In genomic region chr15:74375303-74375693, GRCh38 we compare ENCODE assay signal across 8 cellular contexts. TPM values are rescaled to one million over a fixed set of nuclear protein-coding genes. Genes with fewer than 3 reads are reported as not detected.
DNase-seq lines count a peak whose midpoint lies in the region; ATAC-seq, FAIRE-seq and TF ChIP-seq lines count a peak whose summit lies in the region.

No MANE protein-coding gene starts in this region.

- H3K4me1 Mint-ChIP-seq in H9 (peaks cover 21 to 22% of the 10 kb centered on the region in 2 experiments), activated B cell treated with CpG ODN at 0.5 μM for 24 hours (peaks cover 36% of the 10 kb centered on the region)

- no peak overlapping the region for H4K8ac ChIP-seq in H9 (replicated peaks; ENCODE audit: insufficient read length, low read depth, low read length)

- POLR2A ChIA-PET in activated B cell treated with CpG ODN at 0.5 μM for 24 hours (lab: Charles Lee) = interaction anchor here (0.6 to 1.5 kb wide), 10 partner anchors 9 to 319 kb away, joined by 3 to 6 read pairs (median 3); partner anchors contain the start of genes ARID3B and UBL7

- H2BK5ac ChIP-seq in H9 (ENCODE audit: insufficient read length, low read length) = no peak overlapping the region

- no peak overlapping the region for H2BK15ac ChIP-seq in H9 (ENCODE audit: low read depth, low read length)

- WGBS in H9 (ENCODE audit: extremely low coverage, insufficient read length, low lambda C conversion rate) = no CpG with 5 or more reads among the region's 9 CpGs

- H3K18ac ChIP-seq in H9 (ENCODE audit: insufficient read length, low read depth, low read length) = no peak overlapping the region

- H3K9me3 ChIP-seq in BLaER1 = no peaks in the 10 kb centered on the region
- H3K9me3 ChIP-seq in H9 (ENCODE audit: control insufficient read depth, low read depth, low read length) = no peaks in the 10 kb centered on the region

- no peak overlapping the region for H3K27ac Mint-ChIP-seq in H9
- peak overlapping the region; percentile 1 for H3K27ac Mint-ChIP-seq in activated B cell treated with CpG ODN at 0.5 μM for 24 hours

- H3K79me1 ChIP-seq in H9 (ENCODE audit: insufficient read depth, low read depth, low read length, poor library complexity, severe bottlenecking) = no peaks in the 10 kb centered on the region

- H2BK20ac ChIP-seq in H9 (ENCODE audit: low read depth, low read length, poor library complexity, severe bottlenecking) = no peak overlapping the region

- FAIRE-seq in bronchial epithelial cell (lab: Jason Lieb, UNC) = no peak

- no peak overlapping the region for H2AFZ ChIP-seq in H9 (ENCODE audit: low read length)

- no peak overlapping the region for H3K4ac ChIP-seq in H9 (ENCODE audit: low read depth, low read length)

- CTCF ChIA-PET in activated B cell treated with CpG ODN at 0.5 μM for 24 hours (lab: Charles Lee) = interaction anchor here (0.6 to 12.5 kb wide), 12 partner anchors 9 to 396 kb away, joined by 3 to 403 read pairs (median 6); partner anchors contain the start of genes SEMA7A and UBL7

- no peak overlapping the region for H3K9ac ChIP-seq in BLaER1
- no peak overlapping the region for H3K9ac ChIP-seq in H9 (ENCODE audit: extremely low read depth, insufficient read length, low read length)

- no peak overlapping the region for H3K27ac ChIP-seq in BLaER1
- H3K27ac ChIP-seq in H9 (ENCODE audit: insufficient read length, low read depth, low read length) = no peak overlapping the region

- no peak overlapping the region for H3K56ac ChIP-seq in H9 (ENCODE audit: insufficient read length, low read depth, low read length)

- H4K20me1 ChIP-seq in BLaER1 (peaks cover 5% of the 10 kb centered on the region; the same call in 1 of the 2 replicates), H9 (ENCODE audit: control insufficient read depth, insufficient read depth, insufficient read length) (no peaks in the 10 kb centered on the region)

- H3K36me3 ChIP-seq in BLaER1 = no peaks in the 10 kb centered on the region
- no peaks in the 10 kb centered on the region for H3K36me3 ChIP-seq in bronchial epithelial cell (ENCODE audit: control insufficient read depth, insufficient read depth, low read length)

- H2AK5ac ChIP-seq in H9 (ENCODE audit: insufficient read length, low read length) = no peak overlapping the region

- peak; percentile 77 for DNase-seq in H9
- peak; percentile 31 for DNase-seq in NCI-H345 treated with DMSO at 0.1 percent for 48 hours (lab: John Stamatoyannopoulos, UW; ENCODE audit: unreplicated experiment)
- DNase-seq in activated B cell treated with CpG ODN at 0.5 μM for 24 hours = peak; percentile 64
- DNase-seq in bronchial epithelial cell (ENCODE audit: low read depth) = peak; percentile 77
- DNase-seq in islet precursor cell = peak; percentile 92
- peak; percentile 90 for DNase-seq in stimulated activated CD4-positive, alpha-beta T cell treated with anti-CD3 and anti-CD28 coated beads, Interleukin-2, amount 100 ng/mL, for 24 hours

- ATAC-seq in activated B cell treated with CpG ODN at 0.5 μM for 24 hours (ENCODE audit: low read depth) (peak; percentile 47), HG03432 (IDR thresholded peaks at IDR 0.05; ENCODE audit: unreplicated experiment) (no peak)

- no peaks in the 10 kb centered on the region for H3K36me3 Mint-ChIP-seq in H9 (ENCODE audit: insufficient read depth in 1 of 3, low read depth in 3 of 3)
- no peaks in the 10 kb centered on the region for H3K36me3 Mint-ChIP-seq in activated B cell treated with CpG ODN at 0.5 μM for 24 hours (ENCODE audit: low read depth)

- H3K27me3 Mint-ChIP-seq in H9 (ENCODE audit: low read depth) (peaks cover 17% of the 10 kb centered on the region), activated B cell treated with CpG ODN at 0.5 μM for 24 hours (peaks cover 3% of the 10 kb centered on the region)

- no peak overlapping the region for H3K23ac ChIP-seq in H9 (ENCODE audit: insufficient read length, low read depth, low read length)

- H3K4me2 ChIP-seq in BLaER1 = peak overlapping the region; percentile 98
- H3K4me2 ChIP-seq in H9 (ENCODE audit: insufficient read depth, insufficient read length, low read length) = peak overlapping the region; percentile 50

- H2BK12ac ChIP-seq in H9 (ENCODE audit: insufficient read length, low read depth, low read length) = no peak overlapping the region

- H3K27me3 ChIP-seq in BLaER1 (no peaks in the 10 kb centered on the region), H9 (ENCODE audit: insufficient read depth, low read length) (no peaks in the 10 kb centered on the region; the same call in 1 of the 2 replicates), bronchial epithelial cell (ENCODE audit: control insufficient read depth, insufficient read depth, low read length) (peaks cover 1% of the 10 kb centered on the region)

- H3K9me3 Mint-ChIP-seq in H9 (no peaks in the 10 kb centered on the region), activated B cell treated with CpG ODN at 0.5 μM for 24 hours (no peaks in the 10 kb centered on the region)

- no peak overlapping the region for H3K14ac ChIP-seq in H9 (ENCODE audit: insufficient read depth, low read length)

- intact Hi-C loops in activated B cell treated with CpG ODN at 0.5 μM for 24 hours (cut with micrococcal nuclease) = loop anchor here (1.0 kb wide), 1 partner anchor 63 kb away; no protein-coding TSS in a partner anchor

- H3T11ph ChIP-seq in H9 (ENCODE audit: low read length) = no peak overlapping the region

- H3K4me3 ChIP-seq in BLaER1 (no peak overlapping the region), bronchial epithelial cell (ENCODE audit: low read depth, low read length) (no peak overlapping the region)

- H4K91ac ChIP-seq in H9 (ENCODE audit: insufficient read length, low read depth, low read length) = no peak overlapping the region

- H3K4me1 ChIP-seq in BLaER1 = peaks cover 35% of the 10 kb centered on the region
- H3K4me1 ChIP-seq in H9 (ENCODE audit: insufficient read depth, low read length) = no peaks in the 10 kb centered on the region; the same call in 1 of the 2 replicates

- no peak overlapping the region for H2BK120ac ChIP-seq in H9 (ENCODE audit: low read depth, low read length, poor library complexity, severe bottlenecking)

- no peaks in the 10 kb centered on the region for H3K79me2 ChIP-seq in H9 (ENCODE audit: insufficient read depth, low read length)

- H3K23me2 ChIP-seq in H9 (ENCODE audit: insufficient read length, low read depth, low read length, poor library complexity, severe bottlenecking) = peaks cover 11% of the 10 kb centered on the region

- peak overlapping the region; percentile 69 to 82 for H3K4me3 Mint-ChIP-seq in H9
- peak overlapping the region; percentile 81 for H3K4me3 Mint-ChIP-seq in activated B cell treated with CpG ODN at 0.5 μM for 24 hours

- H4K5ac ChIP-seq in H9 (ENCODE audit: insufficient read length, low read depth, low read length) = no peak overlapping the region

- TF ChIP-seq CTCF in H9 (conservative IDR thresholded peaks at IDR 0.05) = peak; percentile 83
- no peak for TF ChIP-seq CTCF in activated B cell treated with CpG ODN at 0.5 μM for 24 hours (IDR thresholded peaks at IDR 0.05)
- TF ChIP-seq CTCF in bronchial epithelial cell (IDR thresholded peaks at IDR 0.05; ENCODE audit: insufficient read depth, low read length, severe bottlenecking) = peak; percentile 76

RNA-seq across cellular contexts. Expression of gene CYP11A1, which starts 7.9 kb away (rescaled TPM):
- total RNA-seq in H9 (2021) (1.7 and 2.3 TPM in 2 replicates), activated B cell treated with CpG ODN at 0.5 μM for 24 hours (not detected in 2 replicates), bronchial epithelial cell (not detected in 2 replicates)

RNA-seq across cellular contexts. Expression of gene SEMA7A, which starts 58.5 kb away (rescaled TPM):
- 5.7 and 7.0 TPM in 2 replicates for total RNA-seq in H9 (2021)
- total RNA-seq in activated B cell treated with CpG ODN at 0.5 μM for 24 hours = 159 and 178 TPM in 2 replicates
- 4.0 and 5.3 TPM in 2 replicates for total RNA-seq in bronchial epithelial cell

Comparison
In these comparisons a context has a peak if more than half of its experiments do, and no peak if none do; other contexts are left out.
1. DNase-seq: peak in every context shown above with its lines; median percentile 92 in islet precursor cell; 90 in stimulated activated CD4-positive, alpha-beta T cell treated with anti-CD3 and anti-CD28 coated beads, Interleukin-2, amount 100 ng/mL, for 24 hours; 77 in H9; 77 in bronchial epithelial cell; 64 in activated B cell treated with CpG ODN at 0.5 μM for 24 hours; 31 in NCI-H345 treated with DMSO at 0.1 percent for 48 hours.
2. RNA of gene SEMA7A, which starts 58.5 kb away (total RNA-seq): 159 to 178 TPM in activated B cell treated with CpG ODN at 0.5 μM for 24 hours; 5.7 to 7.0 TPM in H9 and 4.0 to 5.3 TPM in bronchial epithelial cell; every median in the first group is over 10 times any median in the second.